Comparison of ENCODE assay signal across 1 cellular context in the genomic region with DNA sequence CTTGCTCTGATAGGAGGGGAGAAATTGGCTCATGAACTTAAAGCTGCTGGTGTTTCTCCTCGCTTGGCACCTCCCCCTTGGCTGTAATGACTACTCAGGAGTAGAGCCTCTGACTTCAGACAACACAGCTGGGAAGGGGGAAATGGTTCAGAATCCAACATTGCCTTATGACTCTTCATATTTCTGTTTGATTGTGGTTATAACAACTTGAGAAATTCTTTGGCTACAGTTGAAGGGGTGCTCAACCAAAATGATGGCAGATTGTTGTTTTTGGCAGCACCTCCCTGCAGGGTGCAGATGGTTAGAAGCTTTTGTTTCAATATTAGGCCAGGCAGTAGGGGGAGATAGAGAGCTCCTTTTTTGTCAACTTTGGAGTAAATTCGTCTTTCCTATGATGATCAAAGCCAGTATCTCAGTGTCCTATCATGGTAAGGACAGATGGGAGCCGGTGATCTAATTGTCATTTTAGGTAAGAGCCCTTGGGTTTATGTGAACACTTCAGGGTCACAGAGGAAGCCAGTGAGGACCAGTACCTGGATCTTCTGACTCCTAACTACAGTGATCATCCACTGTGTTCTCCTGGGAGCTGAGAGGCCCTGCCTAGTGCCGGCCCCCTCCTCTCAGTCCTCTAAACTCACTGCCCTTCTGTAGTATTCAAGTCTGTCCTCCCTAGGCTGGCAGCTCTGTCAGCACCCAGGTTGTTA.
TF ChIP-seq lines count a peak whose summit lies in the region.

No MANE protein-coding gene starts in this region.

TF ChIP-seq in HepG2, 621 proteins besides CTCF, POLR2A, EP300 and RAD21 (continued from another document):
- TF ChIP-seq ZBTB4 (CRISPR knock-in tag; IDR thresholded peaks at IDR 0.05; ENCODE audit: borderline replicate concordance) (no peak), MIER2 (CRISPR knock-in tag; IDR thresholded peaks at IDR 0.05) (no peak), FIP1L1 (IDR thresholded peaks at IDR 0.05; ENCODE audit: borderline replicate concordance, insufficient read depth, low read depth, low read length) (no peak), ELK4 (CRISPR knock-in tag; IDR thresholded peaks at IDR 0.05; ENCODE audit: borderline replicate concordance) (no peak), MLLT10 (CRISPR knock-in tag; IDR thresholded peaks at IDR 0.05) (0 out of 2 replicates have a peak, but pooled peaks have one; percentile 12), ZNF788 (CRISPR knock-in tag; IDR thresholded peaks at IDR 0.05; ENCODE audit: borderline replicate concordance) (no peak; the same call in 1 of the 2 replicates), RBAK (CRISPR knock-in tag; IDR thresholded peaks at IDR 0.05) (no peak), ZNF878 (CRISPR knock-in tag; IDR thresholded peaks at IDR 0.05) (no peak), LCORL (IDR thresholded peaks at IDR 0.05) (0 out of 2 replicates have a peak, but pooled peaks have one; percentile 39), LCORL (CRISPR knock-in tag; IDR thresholded peaks at IDR 0.05) (peak; percentile 35; the same call in 1 of the 2 replicates), SALL2 (CRISPR knock-in tag; IDR thresholded peaks at IDR 0.05) (peak; percentile 70; the same call in 1 of the 2 replicates), FOXA1 (IDR thresholded peaks at IDR 0.05) (no peak), FOXA1 (CRISPR knock-in tag; IDR thresholded peaks at IDR 0.05) (peak; percentile 27; the same call in 1 of the 2 replicates)
- TF ChIP-seq, protein P1, sequence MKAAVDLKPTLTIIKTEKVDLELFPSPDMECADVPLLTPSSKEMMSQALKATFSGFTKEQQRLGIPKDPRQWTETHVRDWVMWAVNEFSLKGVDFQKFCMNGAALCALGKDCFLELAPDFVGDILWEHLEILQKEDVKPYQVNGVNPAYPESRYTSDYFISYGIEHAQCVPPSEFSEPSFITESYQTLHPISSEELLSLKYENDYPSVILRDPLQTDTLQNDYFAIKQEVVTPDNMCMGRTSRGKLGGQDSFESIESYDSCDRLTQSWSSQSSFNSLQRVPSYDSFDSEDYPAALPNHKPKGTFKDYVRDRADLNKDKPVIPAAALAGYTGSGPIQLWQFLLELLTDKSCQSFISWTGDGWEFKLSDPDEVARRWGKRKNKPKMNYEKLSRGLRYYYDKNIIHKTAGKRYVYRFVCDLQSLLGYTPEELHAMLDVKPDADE (CRISPR knock-in tag; IDR thresholded peaks at IDR 0.05), result no peak
- TF ChIP-seq, protein P2, sequence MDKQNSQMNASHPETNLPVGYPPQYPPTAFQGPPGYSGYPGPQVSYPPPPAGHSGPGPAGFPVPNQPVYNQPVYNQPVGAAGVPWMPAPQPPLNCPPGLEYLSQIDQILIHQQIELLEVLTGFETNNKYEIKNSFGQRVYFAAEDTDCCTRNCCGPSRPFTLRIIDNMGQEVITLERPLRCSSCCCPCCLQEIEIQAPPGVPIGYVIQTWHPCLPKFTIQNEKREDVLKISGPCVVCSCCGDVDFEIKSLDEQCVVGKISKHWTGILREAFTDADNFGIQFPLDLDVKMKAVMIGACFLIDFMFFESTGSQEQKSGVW (CRISPR knock-in tag; IDR thresholded peaks at IDR 0.05; ENCODE audit: borderline replicate concordance), result no peak
- TF ChIP-seq, protein P3, sequence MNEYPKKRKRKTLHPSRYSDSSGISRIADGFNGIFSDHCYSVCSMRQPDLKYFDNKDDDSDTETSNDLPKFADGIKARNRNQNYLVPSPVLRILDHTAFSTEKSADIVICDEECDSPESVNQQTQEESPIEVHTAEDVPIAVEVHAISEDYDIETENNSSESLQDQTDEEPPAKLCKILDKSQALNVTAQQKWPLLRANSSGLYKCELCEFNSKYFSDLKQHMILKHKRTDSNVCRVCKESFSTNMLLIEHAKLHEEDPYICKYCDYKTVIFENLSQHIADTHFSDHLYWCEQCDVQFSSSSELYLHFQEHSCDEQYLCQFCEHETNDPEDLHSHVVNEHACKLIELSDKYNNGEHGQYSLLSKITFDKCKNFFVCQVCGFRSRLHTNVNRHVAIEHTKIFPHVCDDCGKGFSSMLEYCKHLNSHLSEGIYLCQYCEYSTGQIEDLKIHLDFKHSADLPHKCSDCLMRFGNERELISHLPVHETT (CRISPR knock-in tag; conservative IDR thresholded peaks at IDR 0.05), result no peak
